Comparison of ENCODE assay signal across 2 cellular contexts in genomic region chr3:3815206-3815605, GRCh38.
TF ChIP-seq lines count a peak whose summit lies in the region.

No MANE protein-coding gene starts in this region.

TF ChIP-seq in WTC11, 78 proteins besides CTCF, POLR2A, EP300 and RAD21 (continued from another document):
- TF ChIP-seq, protein P1, sequence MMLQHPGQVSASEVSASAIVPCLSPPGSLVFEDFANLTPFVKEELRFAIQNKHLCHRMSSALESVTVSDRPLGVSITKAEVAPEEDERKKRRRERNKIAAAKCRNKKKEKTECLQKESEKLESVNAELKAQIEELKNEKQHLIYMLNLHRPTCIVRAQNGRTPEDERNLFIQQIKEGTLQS (CRISPR knock-in tag; conservative IDR thresholded peaks at IDR 0.05) = no peak
- TF ChIP-seq ZNF416 (CRISPR knock-in tag; IDR thresholded peaks at IDR 0.05) = no peak
- TF ChIP-seq FOXP1 (CRISPR knock-in tag; IDR thresholded peaks at IDR 0.05; ENCODE audit: borderline replicate concordance) = no peak
- TF ChIP-seq, protein P2, sequence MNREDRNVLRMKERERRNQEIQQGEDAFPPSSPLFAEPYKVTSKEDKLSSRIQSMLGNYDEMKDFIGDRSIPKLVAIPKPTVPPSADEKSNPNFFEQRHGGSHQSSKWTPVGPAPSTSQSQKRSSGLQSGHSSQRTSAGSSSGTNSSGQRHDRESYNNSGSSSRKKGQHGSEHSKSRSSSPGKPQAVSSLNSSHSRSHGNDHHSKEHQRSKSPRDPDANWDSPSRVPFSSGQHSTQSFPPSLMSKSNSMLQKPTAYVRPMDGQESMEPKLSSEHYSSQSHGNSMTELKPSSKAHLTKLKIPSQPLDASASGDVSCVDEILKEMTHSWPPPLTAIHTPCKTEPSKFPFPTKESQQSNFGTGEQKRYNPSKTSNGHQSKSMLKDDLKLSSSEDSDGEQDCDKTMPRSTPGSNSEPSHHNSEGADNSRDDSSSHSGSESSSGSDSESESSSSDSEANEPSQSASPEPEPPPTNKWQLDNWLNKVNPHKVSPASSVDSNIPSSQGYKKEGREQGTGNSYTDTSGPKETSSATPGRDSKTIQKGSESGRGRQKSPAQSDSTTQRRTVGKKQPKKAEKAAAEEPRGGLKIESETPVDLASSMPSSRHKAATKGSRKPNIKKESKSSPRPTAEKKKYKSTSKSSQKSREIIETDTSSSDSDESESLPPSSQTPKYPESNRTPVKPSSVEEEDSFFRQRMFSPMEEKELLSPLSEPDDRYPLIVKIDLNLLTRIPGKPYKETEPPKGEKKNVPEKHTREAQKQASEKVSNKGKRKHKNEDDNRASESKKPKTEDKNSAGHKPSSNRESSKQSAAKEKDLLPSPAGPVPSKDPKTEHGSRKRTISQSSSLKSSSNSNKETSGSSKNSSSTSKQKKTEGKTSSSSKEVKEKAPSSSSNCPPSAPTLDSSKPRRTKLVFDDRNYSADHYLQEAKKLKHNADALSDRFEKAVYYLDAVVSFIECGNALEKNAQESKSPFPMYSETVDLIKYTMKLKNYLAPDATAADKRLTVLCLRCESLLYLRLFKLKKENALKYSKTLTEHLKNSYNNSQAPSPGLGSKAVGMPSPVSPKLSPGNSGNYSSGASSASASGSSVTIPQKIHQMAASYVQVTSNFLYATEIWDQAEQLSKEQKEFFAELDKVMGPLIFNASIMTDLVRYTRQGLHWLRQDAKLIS (CRISPR knock-in tag; IDR thresholded peaks at IDR 0.05; ENCODE audit: borderline replicate concordance) = no peak
- no peak for TF ChIP-seq ZNF425 (CRISPR knock-in tag; conservative IDR thresholded peaks at IDR 0.05)
- no peak for TF ChIP-seq PRRX2 (CRISPR knock-in tag; IDR thresholded peaks at IDR 0.05)
- no peak for TF ChIP-seq TCF7 (CRISPR knock-in tag; IDR thresholded peaks at IDR 0.05; ENCODE audit: low read depth)

TF ChIP-seq in H1, 55 proteins besides CTCF, POLR2A, EP300 and RAD21 (continued from another document):
- TF ChIP-seq CHD7 (IDR thresholded peaks at IDR 0.05; ENCODE audit: insufficient replicate concordance, low read length) (no peak), HDAC2 (IDR thresholded peaks at IDR 0.05; ENCODE audit: borderline replicate concordance in 1 of 2, low read depth in 2 of 2, low read length in 2 of 2) (no peak), BACH1 (IDR thresholded peaks at IDR 0.05; ENCODE audit: low read length) (no peak), RFX5 (IDR thresholded peaks at IDR 0.05; ENCODE audit: borderline replicate concordance, low read depth, low read length) (no peak), TBP (IDR thresholded peaks at IDR 0.05; ENCODE audit: low read depth, low read length) (no peak), EGR1 (IDR thresholded peaks at IDR 0.05; ENCODE audit: borderline replicate concordance, low read depth, low read length) (no peak), GTF2F1 (IDR thresholded peaks at IDR 0.05; ENCODE audit: borderline replicate concordance, low read depth, low read length) (no peak), CBX5 (IDR thresholded peaks at IDR 0.05; ENCODE audit: low read depth, low read length) (no peak), SP1 (IDR thresholded peaks at IDR 0.05; ENCODE audit: low read depth, low read length) (no peak), BRCA1 (IDR thresholded peaks at IDR 0.05; ENCODE audit: low read depth, low read length) (no peak)
